ENCODE assay signal across 9 cellular contexts in genomic region chr12:29428630-29429029, GRCh38. TPM values are rescaled to one million over a fixed set of nuclear protein-coding genes. Genes with fewer than 3 reads are reported as not detected.
DNase-seq lines count a peak whose midpoint lies in the region; ATAC-seq, FAIRE-seq and TF ChIP-seq lines count a peak whose summit lies in the region.
"Had no signal": no experiment of that assay in that cellular context is flagged by ENCODE, and none has a peak within 500 bp of the region (broad histone marks: within the 10 kb centered on the region; RNA-seq: fewer than 3 reads in every experiment).

No MANE protein-coding gene starts in this region.

- no peak overlapping the region for H3K27ac ChIP-seq in neural progenitor cell

- no peaks in the 10 kb centered on the region for H3F3A ChIP-seq in neural progenitor cell (ENCODE audit: low read depth)

- TF ChIP-seq CTCF in bronchial epithelial cell (IDR thresholded peaks at IDR 0.05; ENCODE audit: insufficient read depth, low read length, severe bottlenecking) = no peak
- TF ChIP-seq CTCF in neural progenitor cell (IDR thresholded peaks at IDR 0.05) = no peak

- H3K4me2 ChIP-seq in neural progenitor cell = no peak overlapping the region

- intact Hi-C loops in activated naive CD4-positive, alpha-beta T cell treated with anti-CD3 and anti-CD28 coated beads for 36 hours (cut with micrococcal nuclease) = loop anchor here (1.0 to 2.0 kb wide), 2 partner anchors 38 to 47 kb away; partner anchors contain the start of gene ERGIC2

- peaks cover 7% of the 10 kb centered on the region for H3K4me1 ChIP-seq in neural progenitor cell

- no peak overlapping the region for H2AFZ ChIP-seq in neural progenitor cell (replicated peaks)

- H3K9ac ChIP-seq in neural progenitor cell = no peak overlapping the region

- POLR2A ChIA-PET in activated CD4-positive, alpha-beta T cell treated with anti-CD3 and anti-CD28 coated beads, Interleukin-2, amount 10 ng/mL, durations not matched to agents 7 days and 5 days (lab: Charles Lee) = no interaction called here

- peaks cover 5% of the 10 kb centered on the region for H3K9me3 Mint-ChIP-seq in activated naive CD4-positive, alpha-beta T cell treated with anti-CD3 and anti-CD28 coated beads for 36 hours
- H3K9me3 Mint-ChIP-seq in activated naive CD4-positive, alpha-beta T cell treated with anti-CD3 and anti-CD28 coated beads, Interleukin-2, amount 10 ng/mL, durations not matched to agents 7 days and 5 days = no peaks in the 10 kb centered on the region
- peaks cover 1 to 2% of the 10 kb centered on the region in 2 donors for H3K9me3 Mint-ChIP-seq in stimulated activated naive B cell treated with anti-CD40 and anti-IgM and Interleukin-4, amounts not matched to agents 10 μg/mL and 1 μg/mL and 100 μg/mL, for 72 hours
- no peaks in the 10 kb centered on the region for H3K9me3 Mint-ChIP-seq in neural progenitor cell
- no peaks in the 10 kb centered on the region for H3K9me3 Mint-ChIP-seq in activated CD4-positive, alpha-beta T cell treated with anti-CD3 and anti-CD28 coated beads, Interleukin-2, amount 10 ng/mL, durations not matched to agents 7 days and 5 days

- ATAC-seq in HG03520 (IDR thresholded peaks at IDR 0.05; ENCODE audit: unreplicated experiment) = peak; percentile 40
- peak; percentile 31 to 62 for ATAC-seq in stimulated activated naive B cell treated with anti-CD40 and anti-IgM and Interleukin-4, amounts not matched to agents 10 μg/mL and 1 μg/mL and 100 μg/mL, for 72 hours (replicated peaks)

- DNase-seq in activated naive CD4-positive, alpha-beta T cell treated with anti-CD3 and anti-CD28 coated beads for 36 hours = peak; percentile 18
- no peak for DNase-seq in activated naive CD4-positive, alpha-beta T cell treated with anti-CD3 and anti-CD28 coated beads, Interleukin-2, amount 10 ng/mL, durations not matched to agents 7 days and 5 days
- DNase-seq in bronchial epithelial cell (ENCODE audit: low read depth) (peak; percentile 97), neural progenitor cell (ENCODE audit: low spot score) (no peak), NCI-H774 (lab: John Stamatoyannopoulos, UW) (no peak)
- no peak for DNase-seq in stimulated activated naive B cell treated with anti-CD40 and anti-IgM and Interleukin-4, amounts not matched to agents 10 μg/mL and 1 μg/mL and 100 μg/mL, for 72 hours
- DNase-seq in activated CD4-positive, alpha-beta T cell treated with anti-CD3 and anti-CD28 coated beads, Interleukin-2, amount 10 ng/mL, durations not matched to agents 7 days and 5 days = no peak

- no peak overlapping the region for H3K27ac Mint-ChIP-seq in activated naive CD4-positive, alpha-beta T cell treated with anti-CD3 and anti-CD28 coated beads for 36 hours
- no peak overlapping the region for H3K27ac Mint-ChIP-seq in activated naive CD4-positive, alpha-beta T cell treated with anti-CD3 and anti-CD28 coated beads, Interleukin-2, amount 10 ng/mL, durations not matched to agents 7 days and 5 days
- no peak overlapping the region for H3K27ac Mint-ChIP-seq in stimulated activated naive B cell treated with anti-CD40 and anti-IgM and Interleukin-4, amounts not matched to agents 10 μg/mL and 1 μg/mL and 100 μg/mL, for 72 hours
- H3K27ac Mint-ChIP-seq in neural progenitor cell = no peak overlapping the region
- H3K27ac Mint-ChIP-seq in activated CD4-positive, alpha-beta T cell treated with anti-CD3 and anti-CD28 coated beads, Interleukin-2, amount 10 ng/mL, durations not matched to agents 7 days and 5 days = no peak overlapping the region
- H3K27ac Mint-ChIP-seq: CD4-positive, CD25-positive, alpha-beta regulatory T cell had no signal

- H3K36me3 ChIP-seq in bronchial epithelial cell (ENCODE audit: control insufficient read depth, insufficient read depth, low read length) (no peaks in the 10 kb centered on the region), neural progenitor cell (no peaks in the 10 kb centered on the region)

- H3K4me3 ChIP-seq in bronchial epithelial cell (ENCODE audit: low read depth, low read length) (no peak overlapping the region), neural progenitor cell (no peak overlapping the region)

- no peak overlapping the region for H3K4me3 Mint-ChIP-seq in activated naive CD4-positive, alpha-beta T cell treated with anti-CD3 and anti-CD28 coated beads for 36 hours
- no peak overlapping the region for H3K4me3 Mint-ChIP-seq in activated naive CD4-positive, alpha-beta T cell treated with anti-CD3 and anti-CD28 coated beads, Interleukin-2, amount 10 ng/mL, durations not matched to agents 7 days and 5 days
- no peak overlapping the region for H3K4me3 Mint-ChIP-seq in stimulated activated naive B cell treated with anti-CD40 and anti-IgM and Interleukin-4, amounts not matched to agents 10 μg/mL and 1 μg/mL and 100 μg/mL, for 72 hours
- no peak overlapping the region for H3K4me3 Mint-ChIP-seq in neural progenitor cell
- no peak overlapping the region for H3K4me3 Mint-ChIP-seq in activated CD4-positive, alpha-beta T cell treated with anti-CD3 and anti-CD28 coated beads, Interleukin-2, amount 10 ng/mL, durations not matched to agents 7 days and 5 days
- H3K4me3 Mint-ChIP-seq: CD4-positive, CD25-positive, alpha-beta regulatory T cell had no signal

- H3K27me3 Mint-ChIP-seq in activated naive CD4-positive, alpha-beta T cell treated with anti-CD3 and anti-CD28 coated beads for 36 hours (ENCODE audit: low read depth) = peaks cover 3% of the 10 kb centered on the region
- H3K27me3 Mint-ChIP-seq in activated naive CD4-positive, alpha-beta T cell treated with anti-CD3 and anti-CD28 coated beads, Interleukin-2, amount 10 ng/mL, durations not matched to agents 7 days and 5 days = peaks cover 3% of the 10 kb centered on the region
- H3K27me3 Mint-ChIP-seq in stimulated activated naive B cell treated with anti-CD40 and anti-IgM and Interleukin-4, amounts not matched to agents 10 μg/mL and 1 μg/mL and 100 μg/mL, for 72 hours = peaks cover 0 to 16% of the 10 kb centered on the region in 2 donors
- H3K27me3 Mint-ChIP-seq in neural progenitor cell (ENCODE audit: insufficient read depth, low read depth) = no peaks in the 10 kb centered on the region
- peaks cover 9% of the 10 kb centered on the region for H3K27me3 Mint-ChIP-seq in activated CD4-positive, alpha-beta T cell treated with anti-CD3 and anti-CD28 coated beads, Interleukin-2, amount 10 ng/mL, durations not matched to agents 7 days and 5 days

- CTCF ChIA-PET in activated naive CD4-positive, alpha-beta T cell treated with anti-CD3 and anti-CD28 coated beads for 36 hours (lab: Charles Lee) = no interaction called here
- CTCF ChIA-PET in activated naive CD4-positive, alpha-beta T cell treated with anti-CD3 and anti-CD28 coated beads, Interleukin-2, amount 10 ng/mL, durations not matched to agents 7 days and 5 days (lab: Charles Lee) = no interaction called here
- CTCF ChIA-PET in activated CD4-positive, alpha-beta T cell treated with anti-CD3 and anti-CD28 coated beads, Interleukin-2, amount 10 ng/mL, durations not matched to agents 7 days and 5 days (lab: Charles Lee) = interaction anchor here (0.5 kb wide), 1 partner anchor 1267 kb away, joined by 3 read pairs; the partner anchor contains the start of gene IPO8

- peak; percentile 73 for FAIRE-seq in bronchial epithelial cell (lab: Jason Lieb, UNC)

- no peaks in the 10 kb centered on the region for H3K36me3 Mint-ChIP-seq in activated naive CD4-positive, alpha-beta T cell treated with anti-CD3 and anti-CD28 coated beads for 36 hours (ENCODE audit: low read depth)
- no peaks in the 10 kb centered on the region for H3K36me3 Mint-ChIP-seq in activated naive CD4-positive, alpha-beta T cell treated with anti-CD3 and anti-CD28 coated beads, Interleukin-2, amount 10 ng/mL, durations not matched to agents 7 days and 5 days
- H3K36me3 Mint-ChIP-seq in stimulated activated naive B cell treated with anti-CD40 and anti-IgM and Interleukin-4, amounts not matched to agents 10 μg/mL and 1 μg/mL and 100 μg/mL, for 72 hours = no peaks in the 10 kb centered on the region
- H3K36me3 Mint-ChIP-seq in neural progenitor cell = no peaks in the 10 kb centered on the region
- H3K36me3 Mint-ChIP-seq in activated CD4-positive, alpha-beta T cell treated with anti-CD3 and anti-CD28 coated beads, Interleukin-2, amount 10 ng/mL, durations not matched to agents 7 days and 5 days (ENCODE audit: low read depth) = no peaks in the 10 kb centered on the region
- H3K36me3 Mint-ChIP-seq: CD4-positive, CD25-positive, alpha-beta regulatory T cell had no signal

- peaks cover 9% of the 10 kb centered on the region for H3K4me1 Mint-ChIP-seq in activated naive CD4-positive, alpha-beta T cell treated with anti-CD3 and anti-CD28 coated beads for 36 hours (ENCODE audit: low read depth)
- no peaks in the 10 kb centered on the region for H3K4me1 Mint-ChIP-seq in activated naive CD4-positive, alpha-beta T cell treated with anti-CD3 and anti-CD28 coated beads, Interleukin-2, amount 10 ng/mL, durations not matched to agents 7 days and 5 days
- H3K4me1 Mint-ChIP-seq in stimulated activated naive B cell treated with anti-CD40 and anti-IgM and Interleukin-4, amounts not matched to agents 10 μg/mL and 1 μg/mL and 100 μg/mL, for 72 hours = peaks cover 8 to 28% of the 10 kb centered on the region in 2 donors
- H3K4me1 Mint-ChIP-seq in neural progenitor cell = peaks cover 7% of the 10 kb centered on the region
- H3K4me1 Mint-ChIP-seq in activated CD4-positive, alpha-beta T cell treated with anti-CD3 and anti-CD28 coated beads, Interleukin-2, amount 10 ng/mL, durations not matched to agents 7 days and 5 days = no peaks in the 10 kb centered on the region

- no peaks in the 10 kb centered on the region for H4K20me1 ChIP-seq in neural progenitor cell (ENCODE audit: low read depth)

- no peaks in the 10 kb centered on the region for H3K9me3 ChIP-seq in neural progenitor cell (ENCODE audit: low read depth)

- H3K27me3 ChIP-seq in bronchial epithelial cell (ENCODE audit: control insufficient read depth, insufficient read depth, low read length) (no peaks in the 10 kb centered on the region), neural progenitor cell (no peaks in the 10 kb centered on the region)

- H3K79me2 ChIP-seq in neural progenitor cell (ENCODE audit: low read depth) = no peaks in the 10 kb centered on the region

RNA-seq across cellular contexts. Expression of gene ERGIC2, which starts 47.7 kb away (rescaled TPM):
- 100 to 1,000 TPM; 112 to 116 TPM for total RNA-seq in activated naive CD4-positive, alpha-beta T cell treated with anti-CD3 and anti-CD28 coated beads for 36 hours
- 44.7 and 60.3 TPM in 2 replicates for total RNA-seq in bronchial epithelial cell
- total RNA-seq in neural progenitor cell (ENCODE audit: low replicate concordance) = 48.3 and 108 TPM in 2 replicates
- total RNA-seq in activated CD4-positive, alpha-beta T cell treated with anti-CD3 and anti-CD28 coated beads, Interleukin-2, amount 10 ng/mL, durations not matched to agents 7 days and 5 days = 10 to 100 TPM; 66.4 to 83.3 TPM

Comparison
In these comparisons a context has a peak if more than half of its experiments do, and no peak if none do; other contexts are left out.
1. DNase-seq: peak in activated naive CD4-positive, alpha-beta T cell treated with anti-CD3 and anti-CD28 coated beads for 36 hours (single experiment) and bronchial epithelial cell (single experiment); none in activated naive CD4-positive, alpha-beta T cell treated with anti-CD3 and anti-CD28 coated beads, Interleukin-2, amount 10 ng/mL, durations not matched to agents 7 days and 5 days (single experiment), stimulated activated naive B cell treated with anti-CD40 and anti-IgM and Interleukin-4, amounts not matched to agents 10 μg/mL and 1 μg/mL and 100 μg/mL, for 72 hours (single experiment), neural progenitor cell (single experiment), NCI-H774 (single experiment) and activated CD4-positive, alpha-beta T cell treated with anti-CD3 and anti-CD28 coated beads, Interleukin-2, amount 10 ng/mL, durations not matched to agents 7 days and 5 days (single experiment).